ENCODE assay signal across 18 cellular contexts in the genomic region with DNA sequence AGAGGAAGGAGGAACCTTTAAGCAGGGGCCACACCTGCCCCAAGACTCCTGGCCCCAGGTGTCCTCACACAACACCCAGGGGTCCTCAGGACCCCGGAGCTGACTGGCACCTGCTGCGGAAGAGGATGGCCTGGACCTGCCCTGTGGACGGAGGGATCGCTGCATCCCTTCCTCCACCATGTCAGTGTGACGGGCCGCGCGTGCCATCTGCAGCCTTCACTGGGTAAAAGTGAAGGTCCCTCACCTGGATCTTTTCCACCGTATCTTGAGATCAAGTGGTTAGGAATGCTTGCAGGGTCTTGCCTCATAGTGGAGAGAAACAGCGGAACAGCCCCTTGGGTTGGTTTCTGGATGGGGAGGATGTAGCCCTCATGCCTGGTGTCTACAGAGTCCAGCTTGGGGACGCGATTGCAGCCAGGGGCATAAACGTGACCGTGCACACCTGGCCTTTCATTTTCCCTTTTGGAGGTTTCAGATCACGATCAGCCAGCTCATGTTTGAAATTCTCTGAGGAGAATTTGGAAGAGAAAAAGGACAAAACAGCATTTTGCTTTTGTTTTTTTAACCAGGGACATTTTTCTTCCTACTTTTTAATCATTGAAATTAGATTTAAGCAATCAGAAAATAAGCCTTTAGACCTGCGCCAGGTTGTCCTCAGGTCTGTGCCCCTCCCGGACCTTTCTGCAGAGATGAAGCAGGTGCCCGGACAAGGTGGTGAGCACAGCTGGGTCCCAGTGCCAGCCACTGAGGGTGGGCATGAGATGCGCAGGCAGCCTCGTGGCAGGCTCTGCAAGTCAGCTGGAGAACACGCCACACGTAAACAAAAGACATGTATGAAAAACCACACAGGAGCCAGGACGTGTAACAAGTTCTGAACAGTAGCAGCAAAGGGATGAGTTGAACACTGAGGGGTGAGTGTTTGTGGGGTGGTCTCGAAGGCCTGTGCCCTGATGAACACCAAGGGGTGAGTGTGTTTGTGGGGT.
DNase-seq lines count a peak whose midpoint lies in the region; ATAC-seq, FAIRE-seq and TF ChIP-seq lines count a peak whose summit lies in the region.
"Had no signal": no experiment of that assay in that cellular context is flagged by ENCODE, and none has a peak within 500 bp of the region (broad histone marks: within the 10 kb centered on the region; RNA-seq: fewer than 3 reads in every experiment).

No MANE protein-coding gene starts in this region.

- H3K27ac Mint-ChIP-seq in stimulated activated effector memory CD8-positive, alpha-beta T cell treated with anti-CD3 and anti-CD28 coated beads, Interleukin-12 subunit alpha, Interleukin-12 subunit beta, amount 100 ng/mL, for 72 hours = no peak overlapping the region

- H2AK5ac ChIP-seq in H1 (ENCODE audit: low read depth, low read length) (0 out of 2 replicates have a peak overlapping the region, but pooled peaks have one; percentile 48), neuronal stem cell (ENCODE audit: low read depth, low read length) (no peak overlapping the region)

- TF ChIP-seq CTCF in right lobe of liver (IDR thresholded peaks at IDR 0.05) = no peak
- TF ChIP-seq CTCF in HepG2 (CRISPR knock-in tag; IDR thresholded peaks at IDR 0.05) = no peak
- TF ChIP-seq CTCF in H1 (IDR thresholded peaks at IDR 0.05; ENCODE audit: control extremely low read depth in 1 of 3, insufficient read depth in 1 of 3, low read depth in 1 of 3, low read length in 3 of 3) = no peak
- no peak for TF ChIP-seq CTCF in upper lobe of left lung (IDR thresholded peaks at IDR 0.05)

- no peak overlapping the region for H3K14ac ChIP-seq in H1 (ENCODE audit: insufficient read length)
- no peak overlapping the region for H3K14ac ChIP-seq in neuronal stem cell (ENCODE audit: low read length)

- H3K4ac ChIP-seq in H1 (replicated peaks; ENCODE audit: insufficient read length, low read depth, low read length) = peak overlapping the region; percentile 64
- no peak overlapping the region for H3K4ac ChIP-seq in neuronal stem cell (ENCODE audit: low read length)

- H3K4me2 ChIP-seq in HepG2 (ENCODE audit: low read depth, low read length) (no peak overlapping the region), H1 (ENCODE audit: insufficient read depth in 1 of 2, low read depth in 2 of 2, low read length in 2 of 2) (no peak overlapping the region), neuronal stem cell (ENCODE audit: insufficient read depth, low read length, poor library complexity, severe bottlenecking) (no peak overlapping the region)

- H3K4me3 ChIP-seq in right lobe of liver (no peak overlapping the region), HepG2 (replicated peaks in 1 of 3; ENCODE audit: insufficient read depth in 1 of 3, low read depth in 2 of 3, low read length in 3 of 3) (no peak overlapping the region), H1 (ENCODE audit: extremely low read depth in 1 of 4, insufficient read depth in 2 of 4, low read depth in 3 of 4, low read length in 4 of 4) (no peak overlapping the region), neuronal stem cell (ENCODE audit: low read length in 2 of 2) (no peak overlapping the region), upper lobe of left lung (no peak overlapping the region)
- H3K4me3 ChIP-seq: HAP-1, MG63 had no signal

- no peak overlapping the region for H2AFZ ChIP-seq in HepG2 (ENCODE audit: low read length)
- no peak overlapping the region for H2AFZ ChIP-seq in H1 (ENCODE audit: low read length)
- H2AFZ ChIP-seq in neuronal stem cell (ENCODE audit: low read length) = no peak overlapping the region

- no peak overlapping the region for H4K5ac ChIP-seq in H1 (ENCODE audit: insufficient read length, low read depth, low read length)

- no peak overlapping the region for H3K4me3 Mint-ChIP-seq in stimulated activated effector memory CD8-positive, alpha-beta T cell treated with anti-CD3 and anti-CD28 coated beads, Interleukin-12 subunit alpha, Interleukin-12 subunit beta, amount 100 ng/mL, for 72 hours

- TF ChIP-seq RAD21 in HepG2 (CRISPR knock-in tag; IDR thresholded peaks at IDR 0.05) (no peak), H1 (IDR thresholded peaks at IDR 0.05 in 1 of 2, conservative IDR thresholded peaks at IDR 0.05 in 1 of 2; ENCODE audit: low read depth in 2 of 2, low read length in 2 of 2) (no peak)

- no peak for TF ChIP-seq EP300 in HepG2 (IDR thresholded peaks at IDR 0.05; ENCODE audit: low read depth in 2 of 2, low read length in 2 of 2)
- TF ChIP-seq EP300 in HepG2 (CRISPR knock-in tag; IDR thresholded peaks at IDR 0.05; ENCODE audit: borderline replicate concordance) = no peak
- no peak for TF ChIP-seq EP300 in H1 (IDR thresholded peaks at IDR 0.05; ENCODE audit: borderline replicate concordance in 1 of 2, low read depth in 2 of 2, low read length in 2 of 2)
- TF ChIP-seq EP300 in upper lobe of left lung (IDR thresholded peaks at IDR 0.05) = no peak

- peaks cover 2% of the 10 kb centered on the region; the same call in 1 of the 2 replicates for H3K79me1 ChIP-seq in H1 (ENCODE audit: low read depth, low read length)
- H3K79me1 ChIP-seq in neuronal stem cell (ENCODE audit: low read depth, low read length) = peaks cover 26% of the 10 kb centered on the region

- H2BK12ac ChIP-seq in H1 (ENCODE audit: low read depth, low read length) = peak overlapping the region; percentile 87; the same call in 1 of the 2 replicates
- no peak overlapping the region for H2BK12ac ChIP-seq in neuronal stem cell (ENCODE audit: low read length)

- no peak for ATAC-seq in right lobe of liver
- ATAC-seq in HepG2 = no peak
- no peak for ATAC-seq in upper lobe of left lung (ENCODE audit: low FRiP score in 2 of 2)
- ATAC-seq in stimulated activated effector memory CD8-positive, alpha-beta T cell treated with anti-CD3 and anti-CD28 coated beads, Interleukin-12 subunit alpha, Interleukin-12 subunit beta, amount 100 ng/mL, for 72 hours = no peak
- ATAC-seq: Panc1 had no signal

- H2BK15ac ChIP-seq in H1 (ENCODE audit: low read length) (peak overlapping the region; percentile 81; the same call in 1 of the 2 replicates), neuronal stem cell (ENCODE audit: low read length) (no peak overlapping the region)

- H3K36me3 ChIP-seq in right lobe of liver = no peaks in the 10 kb centered on the region
- H3K36me3 ChIP-seq in HepG2 (replicated peaks in 1 of 2; ENCODE audit: control insufficient read depth in 1 of 2, insufficient read depth in 2 of 2, low read length in 2 of 2) = peaks cover 5 to 22% of the 10 kb centered on the region in 2 experiments; a peak in 4 of 5 replicates
- peaks cover 0 to 8% (median 0%) of the 10 kb centered on the region in 4 experiments; a peak in 2 of 8 replicates for H3K36me3 ChIP-seq in H1 (ENCODE audit: control insufficient read depth in 2 of 4, insufficient read depth in 4 of 4, low read length in 3 of 4)
- peaks cover 0 to 28% of the 10 kb centered on the region in 2 donors for H3K36me3 ChIP-seq in neuronal stem cell (replicated peaks in 1 of 2; ENCODE audit: control insufficient read depth in 2 of 2, insufficient read depth in 2 of 2, low read length in 2 of 2)
- no peaks in the 10 kb centered on the region for H3K36me3 ChIP-seq in upper lobe of left lung
- H3K36me3 ChIP-seq: HAP-1, MG63 had no signal

- H2BK5ac ChIP-seq in H1 (ENCODE audit: low read depth, low read length) (peak overlapping the region; percentile 18; the same call in 1 of the 2 replicates), neuronal stem cell (ENCODE audit: low read length) (no peak overlapping the region)

- no peaks in the 10 kb centered on the region for H3K36me3 Mint-ChIP-seq in stimulated activated effector memory CD8-positive, alpha-beta T cell treated with anti-CD3 and anti-CD28 coated beads, Interleukin-12 subunit alpha, Interleukin-12 subunit beta, amount 100 ng/mL, for 72 hours

- H4K8ac ChIP-seq in H1 (ENCODE audit: extremely low read depth, insufficient read depth, low read length) = no peak overlapping the region; the same call in 1 of the 2 replicates
- no peak overlapping the region for H4K8ac ChIP-seq in neuronal stem cell (ENCODE audit: low read depth, low read length)

- H3K23ac ChIP-seq in H1 (ENCODE audit: insufficient read length) (no peak overlapping the region), neuronal stem cell (ENCODE audit: low read depth, low read length, poor library complexity) (no peak overlapping the region)

- H2BK120ac ChIP-seq in H1 (replicated peaks; ENCODE audit: low read depth, low read length) (no peak overlapping the region), neuronal stem cell (ENCODE audit: low read depth, low read length) (no peak overlapping the region)

- POLR2A ChIA-PET in HepG2 (lab: Yijun Ruan, JAX) (no interaction called here), H1 (lab: Charles Lee; ENCODE audit: partially characterized antibody) (interaction anchor here (0.6 to 1.9 kb wide), 5 partner anchors 12 to 309 kb away, joined by 3 to 4 read pairs (median 4); a partner anchor contains a TSS)

- in situ Hi-C loops in HepG2 (cut with HindIII; ENCODE audit: extremely low pct_ligation_motif_present, low pct_unique_long_range_greater_than_20kb) = no loop called here

- H3K18ac ChIP-seq in H1 (ENCODE audit: extremely low read depth, low read length) (peak overlapping the region; percentile 78; the same call in 1 of the 2 replicates), neuronal stem cell (ENCODE audit: low read length) (peak overlapping the region; percentile 19)

- no TSS peak for BruUV-seq in HepG2 (replicated peaks; lab: Mats Ljungman, UMichigan)

- WGBS in right lobe of liver (ENCODE audit: insufficient coverage, low coverage, low lambda C conversion rate, missing lambda C conversion rate) = 85% methylated on average over 13 of the region's 24 CpGs
- 94% methylated on average over 19 of the region's 24 CpGs for WGBS in HepG2 (ENCODE audit: low lambda C conversion rate)
- 94% methylated on average over 22 of the region's 24 CpGs; no CpG with 5 or more reads in 1 of the 2 experiments for WGBS in H1 (ENCODE audit: extremely low coverage in 1 of 2, insufficient coverage in 1 of 2, insufficient read length in 1 of 2, insufficient replicate concordance in 2 of 2, low coverage in 1 of 2, low lambda C conversion rate in 2 of 2, missing lambda C conversion rate in 1 of 2), 2 experiments
- no CpG with 5 or more reads among the region's 24 CpGs for whole genome bisulfite sequencing in neuronal stem cell (ENCODE audit: extremely low coverage in 2 of 2, insufficient read length in 2 of 2, insufficient replicate concordance in 1 of 2), 2 donors
- 93 to 95% methylated on average over 18 to 24 of the region's 24 CpGs for WGBS in upper lobe of left lung, 2 donors

- H3K56ac ChIP-seq in H1 (replicated peaks; ENCODE audit: insufficient read length, low read depth, low read length) = no peak overlapping the region

- H3K27ac ChIP-seq in right lobe of liver (no peak overlapping the region), HepG2 (ENCODE audit: extremely low read length, insufficient read depth, low read length) (no peak overlapping the region), H1 (ENCODE audit: low read depth, low read length) (no peak overlapping the region), neuronal stem cell (replicated peaks; ENCODE audit: low read length) (no peak overlapping the region), upper lobe of left lung (no peak overlapping the region)
- H3K27ac ChIP-seq: C4-2B had no signal

- H4K91ac ChIP-seq in H1 (replicated peaks; ENCODE audit: insufficient read length, low read length) = peak overlapping the region; percentile 92
- H4K91ac ChIP-seq in neuronal stem cell (ENCODE audit: low read depth, low read length, poor library complexity) = no peak overlapping the region

- peaks cover under 1% of the 10 kb centered on the region for H3K9me3 Mint-ChIP-seq in stimulated activated effector memory CD8-positive, alpha-beta T cell treated with anti-CD3 and anti-CD28 coated beads, Interleukin-12 subunit alpha, Interleukin-12 subunit beta, amount 100 ng/mL, for 72 hours

- H3K4me1 ChIP-seq in right lobe of liver = peaks cover 0 to 2% (median 0%) of the 10 kb centered on the region in 4 donors
- peaks cover 14% of the 10 kb centered on the region for H3K4me1 ChIP-seq in HepG2 (ENCODE audit: insufficient read depth, low read length)
- peaks cover 4 to 43% (median 26%) of the 10 kb centered on the region in 4 experiments for H3K4me1 ChIP-seq in H1 (replicated peaks in 1 of 4; ENCODE audit: control insufficient read depth in 3 of 4, insufficient read depth in 4 of 4, low read length in 3 of 4)
- peaks cover 6 to 18% of the 10 kb centered on the region in 2 donors for H3K4me1 ChIP-seq in neuronal stem cell (ENCODE audit: control insufficient read depth in 2 of 2, insufficient read depth in 1 of 2, low read depth in 1 of 2, low read length in 2 of 2)
- peaks cover 4 to 13% (median 7%) of the 10 kb centered on the region in 4 donors for H3K4me1 ChIP-seq in upper lobe of left lung
- H3K4me1 ChIP-seq: HAP-1 had no signal

- no peaks in the 10 kb centered on the region; the same call in 1 of the 2 replicates for H4K20me1 ChIP-seq in HepG2 (ENCODE audit: insufficient read depth, low read length)
- peaks cover 0 to 12% of the 10 kb centered on the region in 2 experiments for H4K20me1 ChIP-seq in H1 (replicated peaks in 1 of 2; ENCODE audit: control insufficient read depth in 1 of 2, insufficient read depth in 2 of 2, low read length in 2 of 2)

- H3K27me3 ChIP-seq in right lobe of liver = no peaks in the 10 kb centered on the region
- H3K27me3 ChIP-seq in HepG2 (ENCODE audit: control insufficient read depth in 1 of 2, insufficient read depth in 2 of 2, low read length in 2 of 2) = no peaks in the 10 kb centered on the region
- no peaks in the 10 kb centered on the region for H3K27me3 ChIP-seq in H1 (replicated peaks in 1 of 4; ENCODE audit: control insufficient read depth in 3 of 4, extremely low read depth in 1 of 4, insufficient read depth in 3 of 4, low read length in 3 of 4)
- no peaks in the 10 kb centered on the region for H3K27me3 ChIP-seq in neuronal stem cell (ENCODE audit: control insufficient read depth in 3 of 3, insufficient read depth in 3 of 3, low read depth in 1 of 3, low read length in 3 of 3)
- H3K27me3 ChIP-seq in upper lobe of left lung = peaks cover 0 to 9% (median 3%) of the 10 kb centered on the region in 4 donors

- peak; percentile 13 to 39 (median 33) for DNase-seq in right lobe of liver
- DNase-seq in HepG2 (ENCODE audit: low spot score) = no peak
- no peak for DNase-seq in H1 (ENCODE audit: low read depth in 1 of 2, low spot score in 2 of 2)
- no peak for DNase-seq in neuronal stem cell (ENCODE audit: low spot score)
- peak; percentile 15 to 47 for DNase-seq in upper lobe of left lung
- DNase-seq in iPS-NIHi7 (ENCODE audit: extremely low spot score) = no peak
- DNase-seq in NCI-H748 treated with DMSO at 0.1 percent for 48 hours (lab: John Stamatoyannopoulos, UW) = no peak
- DNase-seq in stimulated activated effector memory CD8-positive, alpha-beta T cell treated with anti-CD3 and anti-CD28 coated beads, Interleukin-12 subunit alpha, Interleukin-12 subunit beta, amount 100 ng/mL, for 72 hours (ENCODE audit: low spot score in 2 of 2) = no peak
- DNase-seq: Karpas-422, MG63, NCI-H1105, NCI-H1694, NCI-H510A treated with DMSO at 0.1 percent for 48 hours, SHP77 treated with DMSO at 0.1 percent for 48 hours had no signal

- H3K23me2 ChIP-seq in H1 (ENCODE audit: low read depth, low read length) = no peaks in the 10 kb centered on the region; the same call in 1 of the 2 replicates

- no peak for TF ChIP-seq POLR2A in right lobe of liver (IDR thresholded peaks at IDR 0.05)
- TF ChIP-seq POLR2A in HepG2 (IDR thresholded peaks at IDR 0.05; ENCODE audit: insufficient read depth in 1 of 2, low read depth in 2 of 2, low read length in 2 of 2) = no peak
- no peak for TF ChIP-seq POLR2A in H1 (IDR thresholded peaks at IDR 0.05; ENCODE audit: control extremely low read depth in 1 of 2, low read depth in 2 of 2, low read length in 2 of 2)
- no peak for TF ChIP-seq POLR2A in upper lobe of left lung (IDR thresholded peaks at IDR 0.05)

- no peaks in the 10 kb centered on the region for H3K79me2 ChIP-seq in HepG2 (ENCODE audit: insufficient read depth, low read length)
- H3K79me2 ChIP-seq in H1 (ENCODE audit: control insufficient read depth in 1 of 2, insufficient read depth in 2 of 2, low read length in 2 of 2) = peaks cover 0 to 11% of the 10 kb centered on the region in 2 experiments; a peak in 1 of 4 replicates

- no peak overlapping the region for H3K9ac ChIP-seq in HepG2 (ENCODE audit: insufficient read depth, low read depth, low read length)
- H3K9ac ChIP-seq in H1 (replicated peaks in 1 of 4; ENCODE audit: extremely low read depth in 1 of 4, low read depth in 3 of 4, low read length in 3 of 4) = no peak overlapping the region
- H3K9ac ChIP-seq in neuronal stem cell (ENCODE audit: low read depth, low read length, poor library complexity) = no peak overlapping the region

- H3K4me1 Mint-ChIP-seq in stimulated activated effector memory CD8-positive, alpha-beta T cell treated with anti-CD3 and anti-CD28 coated beads, Interleukin-12 subunit alpha, Interleukin-12 subunit beta, amount 100 ng/mL, for 72 hours = peaks cover 6% of the 10 kb centered on the region

- CTCF ChIA-PET in HepG2 (lab: Yijun Ruan, JAX; ENCODE audit: low intra/inter-chr PET ratio, low total read pairs) (no interaction called here), H1 (lab: Charles Lee; ENCODE audit: partially characterized antibody) (interaction anchor here (1.6 kb wide), 1 partner anchor 31 kb away, joined by 4 read pairs; no protein-coding TSS in a partner anchor)

- no peak for FAIRE-seq in HepG2 (lab: Jason Lieb, UNC)
- no peak for FAIRE-seq in H1 (lab: Jason Lieb, UNC)
- FAIRE-seq: GM12892 had no signal

- H3K9me3 ChIP-seq in right lobe of liver (no peaks in the 10 kb centered on the region), HepG2 (ENCODE audit: low read length) (no peaks in the 10 kb centered on the region), H1 (ENCODE audit: insufficient read depth in 2 of 2, low read depth in 1 of 2, low read length in 1 of 2) (no peaks in the 10 kb centered on the region), neuronal stem cell (replicated peaks in 1 of 2; ENCODE audit: control insufficient read depth in 2 of 2, insufficient read depth in 1 of 2, low read depth in 1 of 2, low read length in 2 of 2) (peaks cover 10 to 16% of the 10 kb centered on the region in 2 donors), upper lobe of left lung (peaks cover 0 to 5% (median 0%) of the 10 kb centered on the region in 4 donors)
- H3K9me3 ChIP-seq: HAP-1, MG63 had no signal

- intact Hi-C loops in right lobe of liver (cut with DNase I) (no loop called here), HepG2 (cut with micrococcal nuclease; ENCODE audit: unreplicated experiment) (no loop called here)

- peak overlapping the region; percentile 86; the same call in 1 of the 2 replicates for H2BK20ac ChIP-seq in H1 (ENCODE audit: low read length)

Comparison
In these comparisons a context has a peak if more than half of its experiments do, and no peak if none do; other contexts are left out.
1. DNase-seq: peak in right lobe of liver (3 of 3) and upper lobe of left lung (2 of 2); none in HepG2 (single experiment), H1 (0 of 2), neuronal stem cell (single experiment), iPS-NIHi7 (single experiment), NCI-H748 treated with DMSO at 0.1 percent for 48 hours (single experiment) and stimulated activated effector memory CD8-positive, alpha-beta T cell treated with anti-CD3 and anti-CD28 coated beads, Interleukin-12 subunit alpha, Interleukin-12 subunit beta, amount 100 ng/mL, for 72 hours (0 of 2).